Comparison of ENCODE assay signal across 37 cellular contexts in genomic region chr4:78809295-78809694, GRCh38.
"Had no signal": no experiment of that assay in that cellular context is flagged by ENCODE, and none has a peak within 500 bp of the region (broad histone marks: within the 10 kb centered on the region; RNA-seq: fewer than 3 reads in every experiment).

No MANE protein-coding gene starts in this region.

- H2AFZ ChIP-seq: PC-9 had no signal

- ATAC-seq: activated CD8-positive, alpha-beta memory T cell treated with anti-CD3 and anti-CD28 coated beads, Interleukin-2, amount 10 ng/mL, durations not matched to agents 7 days and 5 days; activated T-cell treated with anti-CD3 and anti-CD28 coated beads, Interleukin-2, amount 50 U/mL, for 72 hours; activated T-helper 17 cell treated with anti-CD3 and anti-CD28 coated beads, Interleukin-2, amount 50 U/mL, for 72 hours; body of pancreas had no signal

- H3K4me2 ChIP-seq: PC-9 had no signal

- H3K27me3 ChIP-seq: body of pancreas, breast epithelium, MG63 had no signal

- H3K27me3 Mint-ChIP-seq: activated CD4-positive, alpha-beta memory T cell treated with anti-CD3 and anti-CD28 coated beads, Interleukin-2, amount 10 ng/mL, durations not matched to agents 7 days and 5 days; activated CD8-positive, alpha-beta memory T cell treated with anti-CD3 and anti-CD28 coated beads, Interleukin-2, amount 10 ng/mL, durations not matched to agents 7 days and 5 days; activated naive CD8-positive, alpha-beta T cell treated with anti-CD3 and anti-CD28 coated beads for 36 hours; activated T-helper 17 cell treated with anti-CD3 and anti-CD28 coated beads, Interleukin-2, amount 50 U/mL, for 72 hours had no signal

- H3K27ac Mint-ChIP-seq: activated CD4-positive, alpha-beta memory T cell treated with anti-CD3 and anti-CD28 coated beads, Interleukin-2, amount 10 ng/mL, durations not matched to agents 7 days and 5 days; activated CD8-positive, alpha-beta memory T cell treated with anti-CD3 and anti-CD28 coated beads, Interleukin-2, amount 10 ng/mL, durations not matched to agents 7 days and 5 days; activated naive CD8-positive, alpha-beta T cell treated with anti-CD3 and anti-CD28 coated beads for 36 hours; activated T-cell treated with anti-CD3 and anti-CD28 coated beads, Interleukin-2, amount 50 U/mL, for 72 hours; activated T-helper 17 cell treated with anti-CD3 and anti-CD28 coated beads, Interleukin-2, amount 50 U/mL, for 72 hours had no signal

- H3K4me1 ChIP-seq: body of pancreas, breast epithelium had no signal

- FAIRE-seq: astrocyte, RCC 7860 had no signal

- H3K9me3 ChIP-seq: body of pancreas, MG63 had no signal

- DNase-seq: activated CD4-positive, alpha-beta memory T cell treated with anti-CD3 and anti-CD28 coated beads, Interleukin-2, amount 10 ng/mL, durations not matched to agents 7 days and 5 days; activated CD4-positive, alpha-beta T cell treated with anti-CD3 and anti-CD28 coated beads for 1 hour; activated CD4-positive, alpha-beta T cell treated with anti-CD3 and anti-CD28 coated beads for 48 hours; activated CD4-positive, CD25-positive, alpha-beta regulatory T cell; activated CD8-positive, alpha-beta memory T cell treated with anti-CD3 and anti-CD28 coated beads for 24 hours; activated CD8-positive, alpha-beta memory T cell treated with anti-CD3 and anti-CD28 coated beads, Interleukin-2, amount 10 ng/mL, durations not matched to agents 7 days and 5 days; activated CD8-positive, alpha-beta memory T cell treated with anti-CD3 and anti-CD28 coated beads, Interleukin-2, amount 50 U/mL, for 48 hours; activated effector memory CD4-positive, alpha-beta T cell treated with anti-CD3 and anti-CD28 coated beads, Interleukin-2, amount 50 U/mL, for 16 hours; activated naive CD4-positive, alpha-beta T cell; activated naive CD4-positive, alpha-beta T cell treated with anti-CD3 and anti-CD28 coated beads, Interleukin-2, amount 50 U/mL, for 16 hours; activated naive CD8-positive, alpha-beta T cell treated with anti-CD3 and anti-CD28 coated beads for 36 hours; activated T-cell treated with anti-CD3 and anti-CD28 coated beads, Interleukin-2, amount 50 U/mL, for 1 hour; activated T-cell treated with anti-CD3 and anti-CD28 coated beads, Interleukin-2, amount 50 U/mL, for 72 hours; amygdala; body of pancreas; MG63; MV-4-11; NCI-H1092; NCI-H1436 treated with DMSO at 0.1 percent for 48 hours; NCI-H1694 treated with DMSO at 0.1 percent for 48 hours; NCI-H2029; NCI-H2171; NCI-H510A; NCI-H526; NCI-H748 treated with DMSO at 0.1 percent for 48 hours; PC-9; Right ventricle myocardium superior; SW 1271; T-helper 1 cell; T-helper 2 cell; T-helper 9 cell; WERI-Rb-1 had no signal

- H3K4me1 Mint-ChIP-seq: activated CD4-positive, alpha-beta memory T cell treated with anti-CD3 and anti-CD28 coated beads, Interleukin-2, amount 10 ng/mL, durations not matched to agents 7 days and 5 days; activated CD8-positive, alpha-beta memory T cell treated with anti-CD3 and anti-CD28 coated beads, Interleukin-2, amount 10 ng/mL, durations not matched to agents 7 days and 5 days; activated T-helper 17 cell treated with anti-CD3 and anti-CD28 coated beads, Interleukin-2, amount 50 U/mL, for 72 hours had no signal

- H3K36me3 ChIP-seq: breast epithelium, MG63, WERI-Rb-1 had no signal

- H3K4me3 Mint-ChIP-seq: activated CD4-positive, alpha-beta memory T cell treated with anti-CD3 and anti-CD28 coated beads, Interleukin-2, amount 10 ng/mL, durations not matched to agents 7 days and 5 days; activated CD8-positive, alpha-beta memory T cell treated with anti-CD3 and anti-CD28 coated beads, Interleukin-2, amount 10 ng/mL, durations not matched to agents 7 days and 5 days; activated naive CD8-positive, alpha-beta T cell treated with anti-CD3 and anti-CD28 coated beads for 36 hours; activated T-cell treated with anti-CD3 and anti-CD28 coated beads, Interleukin-2, amount 50 U/mL, for 72 hours; activated T-helper 17 cell treated with anti-CD3 and anti-CD28 coated beads, Interleukin-2, amount 50 U/mL, for 72 hours had no signal

- H3K27ac ChIP-seq: body of pancreas, breast epithelium, PC-9, RWPE1, WERI-Rb-1 had no signal

- H3K4me3 ChIP-seq: body of pancreas, breast epithelium, MG63, PC-9 had no signal
